In the genomic region with DNA sequence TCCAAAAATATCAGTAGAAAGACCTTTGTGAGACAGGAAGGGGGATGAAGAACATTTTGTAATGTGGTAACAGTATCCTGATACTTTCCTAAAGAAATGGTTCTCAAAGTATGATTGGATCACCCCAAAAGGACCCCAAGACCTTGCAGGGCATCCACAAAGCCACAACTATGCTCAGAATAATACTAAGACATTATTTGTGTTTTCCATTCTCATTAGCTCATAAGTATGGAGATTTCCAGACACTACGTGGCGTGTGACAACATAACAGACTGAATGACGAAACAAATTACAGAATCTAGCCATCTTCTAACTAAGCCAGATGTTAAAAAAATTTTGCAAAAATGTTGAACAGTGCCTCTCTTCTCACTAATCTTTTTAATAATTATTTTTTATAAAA, we compare ENCODE assay signal across 12 cellular contexts.
"Had no signal": no experiment of that assay in that cellular context is flagged by ENCODE, and none has a peak within 500 bp of the region (broad histone marks: within the 10 kb centered on the region; RNA-seq: fewer than 3 reads in every experiment).

No MANE protein-coding gene starts in this region.

- DNase-seq: activated CD4-positive, alpha-beta T cell treated with anti-CD3 and anti-CD28 coated beads for 36 hours; activated CD4-positive, alpha-beta T cell treated with anti-CD3 and anti-CD28 coated beads, Interleukin-2, amount 50 U/mL, for 48 hours; activated gamma-delta T cell; caudate nucleus; colonic mucosa; nucleus accumbens; retina; stimulated activated naive CD8-positive, alpha-beta T cell treated with anti-CD3 and anti-CD28 coated beads, Interleukin-15, Interleukin-2, amounts not matched to agents 100 U/mL and 50 U/mL, for 24 hours; SW 1271; transverse colon had no signal

- H3K9me3 ChIP-seq: adrenal gland, colonic mucosa, transverse colon had no signal

- ATAC-seq: activated CD4-positive, alpha-beta T cell treated with anti-CD3 and anti-CD28 coated beads for 36 hours; natural killer cell treated with Interleukin-12 subunit alpha and Interleukin-12 subunit beta and Interleukin-15 and Interleukin-18, amount 100 ng/mL, for 72 hours; stimulated activated naive CD8-positive, alpha-beta T cell treated with anti-CD3 and anti-CD28 coated beads, Interleukin-15, Interleukin-2, amounts not matched to agents 100 U/mL and 50 U/mL, for 24 hours had no signal

- H3K4me1 ChIP-seq: colonic mucosa, transverse colon had no signal

- H3K36me3 ChIP-seq: adrenal gland, colonic mucosa, transverse colon had no signal

- H3K27me3 ChIP-seq: adrenal gland, colonic mucosa, transverse colon had no signal

- H3K4me3 ChIP-seq: adrenal gland, colonic mucosa, transverse colon had no signal

- H3K27ac ChIP-seq: adrenal gland, colonic mucosa, transverse colon had no signal
